ENCODE assay signal across 19 cellular contexts in the genomic region with DNA sequence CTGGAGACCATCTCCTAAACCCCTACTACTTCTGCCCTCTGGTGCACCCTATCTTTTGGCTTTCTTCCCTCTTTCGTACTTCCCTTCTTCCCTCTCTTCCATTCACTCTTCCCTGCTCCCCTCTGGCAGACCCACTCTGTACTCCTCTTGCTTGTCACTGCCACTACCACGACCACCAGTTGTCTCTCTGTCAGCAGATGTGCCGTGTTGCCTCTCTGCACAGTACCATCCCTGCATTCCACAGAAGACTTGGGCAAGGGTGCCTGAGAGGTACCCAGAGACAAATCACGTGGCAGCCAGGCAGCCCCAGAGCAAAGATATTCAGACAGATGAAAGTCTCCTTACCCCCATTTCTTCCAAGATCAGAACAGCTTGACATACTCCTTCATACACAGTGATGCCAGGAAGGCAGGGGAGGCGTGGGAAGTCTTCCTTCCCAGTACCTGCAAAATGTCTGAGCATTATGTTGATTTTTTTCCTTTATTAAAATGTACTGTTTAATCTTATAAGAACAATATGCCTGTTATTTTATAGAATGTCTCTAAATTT.
"Had no signal": no experiment of that assay in that cellular context is flagged by ENCODE, and none has a peak within 500 bp of the region (broad histone marks: within the 10 kb centered on the region; RNA-seq: fewer than 3 reads in every experiment).

No MANE protein-coding gene starts in this region.

- H3K27me3 Mint-ChIP-seq: activated CD4-positive, alpha-beta memory T cell treated with anti-CD3 and anti-CD28 coated beads for 36 hours; activated naive CD4-positive, alpha-beta T cell treated with anti-CD3 and anti-CD28 coated beads, Interleukin-2, amount 10 ng/mL, durations not matched to agents 7 days and 5 days; stimulated activated naive CD8-positive, alpha-beta T cell treated with anti-CD3 and anti-CD28 coated beads, Interleukin-15, Interleukin-2, amounts not matched to agents 100 ng/mL and 50 ng/mL, for 24 hours had no signal

- H3K4me3 ChIP-seq: body of pancreas, dorsolateral prefrontal cortex, esophagus muscularis mucosa, left ventricle myocardium inferior, tibial artery had no signal

- H3K4me1 ChIP-seq: body of pancreas had no signal

- H3K36me3 ChIP-seq: esophagus muscularis mucosa, left ventricle myocardium inferior had no signal

- H3K27ac ChIP-seq: body of pancreas, esophagus muscularis mucosa, left ventricle myocardium inferior, tibial artery had no signal

- ATAC-seq: body of pancreas had no signal

- H3K4me3 Mint-ChIP-seq: activated CD4-positive, alpha-beta memory T cell treated with anti-CD3 and anti-CD28 coated beads for 36 hours; activated naive CD4-positive, alpha-beta T cell treated with anti-CD3 and anti-CD28 coated beads, Interleukin-2, amount 10 ng/mL, durations not matched to agents 7 days and 5 days; stimulated activated naive CD8-positive, alpha-beta T cell treated with anti-CD3 and anti-CD28 coated beads, Interleukin-15, Interleukin-2, amounts not matched to agents 100 ng/mL and 50 ng/mL, for 24 hours had no signal

- H3K9me3 Mint-ChIP-seq: activated CD4-positive, alpha-beta memory T cell treated with anti-CD3 and anti-CD28 coated beads for 36 hours; activated naive CD4-positive, alpha-beta T cell treated with anti-CD3 and anti-CD28 coated beads, Interleukin-2, amount 10 ng/mL, durations not matched to agents 7 days and 5 days; stimulated activated naive CD8-positive, alpha-beta T cell treated with anti-CD3 and anti-CD28 coated beads, Interleukin-15, Interleukin-2, amounts not matched to agents 100 ng/mL and 50 ng/mL, for 24 hours had no signal

- H3K9me3 ChIP-seq: body of pancreas, esophagus muscularis mucosa, left ventricle myocardium inferior, tibial artery had no signal

- DNase-seq: activated CD4-positive, alpha-beta memory T cell treated with anti-CD3 and anti-CD28 coated beads for 36 hours; activated effector memory CD4-positive, alpha-beta T cell treated with Interleukin-2 at 50 U/mL for 16 hours; activated naive CD4-positive, alpha-beta T cell treated with anti-CD3 and anti-CD28 coated beads, Interleukin-2, amount 10 ng/mL, durations not matched to agents 7 days and 5 days; activated T-cell treated with anti-CD3 and anti-CD28 coated beads, Interleukin-2, amount 50 U/mL, for 48 hours; body of pancreas; central memory CD4-positive, alpha-beta T cell; glutamatergic neuron; hippocampal formation; left ventricle myocardium inferior; midbrain; occipital lobe; stimulated activated CD4-positive, alpha-beta T cell treated with anti-CD3 and anti-CD28 coated beads, Interleukin-4, amount 100 ng/mL, for 4 hours; substantia nigra; T-helper 1 cell; T-helper 9 cell; tibial artery had no signal

- H3K27me3 ChIP-seq: body of pancreas, dorsolateral prefrontal cortex, esophagus muscularis mucosa, tibial artery had no signal

- H3K27ac Mint-ChIP-seq: activated CD4-positive, alpha-beta memory T cell treated with anti-CD3 and anti-CD28 coated beads for 36 hours; activated naive CD4-positive, alpha-beta T cell treated with anti-CD3 and anti-CD28 coated beads, Interleukin-2, amount 10 ng/mL, durations not matched to agents 7 days and 5 days; stimulated activated naive CD8-positive, alpha-beta T cell treated with anti-CD3 and anti-CD28 coated beads, Interleukin-15, Interleukin-2, amounts not matched to agents 100 ng/mL and 50 ng/mL, for 24 hours had no signal

- H3K36me3 Mint-ChIP-seq: activated CD4-positive, alpha-beta memory T cell treated with anti-CD3 and anti-CD28 coated beads for 36 hours; activated naive CD4-positive, alpha-beta T cell treated with anti-CD3 and anti-CD28 coated beads, Interleukin-2, amount 10 ng/mL, durations not matched to agents 7 days and 5 days had no signal
